ENCODE assay signal across 8 cellular contexts in the genomic region with DNA sequence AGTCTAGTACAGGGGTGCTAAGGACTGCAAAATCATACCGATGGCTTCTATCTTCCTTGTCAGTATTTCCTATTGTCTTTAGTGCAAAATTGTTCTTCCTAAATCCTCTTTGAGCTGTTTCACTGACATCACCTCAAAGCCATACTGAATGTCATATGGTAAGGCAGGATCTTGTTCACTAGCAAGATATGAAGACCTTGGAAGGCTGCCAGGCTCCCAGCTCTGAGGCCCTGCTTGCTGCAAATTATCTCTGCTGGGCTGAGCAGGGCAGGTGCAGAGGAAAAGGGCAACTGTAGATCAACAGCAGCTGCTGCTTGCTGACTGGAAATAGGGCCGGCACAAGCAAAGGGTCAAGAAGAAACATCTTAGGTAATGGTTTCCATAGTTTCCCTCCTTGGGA. TPM values are rescaled to one million over a fixed set of nuclear protein-coding genes. Genes with fewer than 3 reads are reported as not detected.
DNase-seq lines count a peak whose midpoint lies in the region; ATAC-seq, FAIRE-seq and TF ChIP-seq lines count a peak whose summit lies in the region.

No MANE protein-coding gene starts in this region.

- SMC1A ChIA-PET in GM12878 (lab: Charles Lee; ENCODE audit: uncharacterized antibody, unreplicated experiment): interaction anchor here (0.7 to 11.8 kb wide), 9 partner anchors 9 to 58 kb away, joined by 3 to 257 read pairs (median 5); partner anchors contain the start of gene PMAIP1

- TF ChIP-seq RAD21 in GM12878 (IDR thresholded peaks at IDR 0.05; ENCODE audit: insufficient read depth, low read depth, low read length): no peak

- peak overlapping the region; percentile 69 for H2AFZ ChIP-seq in GM12878 (ENCODE audit: control insufficient read depth, low read depth, low read length)

- WGBS in GM12878 (ENCODE audit: insufficient coverage, insufficient replicate concordance, low lambda C conversion rate, missing lambda C conversion rate): 23% methylated on average over 2 of the region's 2 CpGs

- no peaks in the 10 kb centered on the region for H3K27me3 Mint-ChIP-seq in progenitor cell of endocrine pancreas

- H3K4me3 ChIP-seq in GM12878: no peak overlapping the region

- ATAC-seq in HG02759 (IDR thresholded peaks at IDR 0.05; ENCODE audit: unreplicated experiment) (peak; percentile 41), GM12878 (peak; percentile 43), HG02870 (IDR thresholded peaks at IDR 0.05; ENCODE audit: unreplicated experiment) (no peak)

- no peak overlapping the region for H3K4me3 Mint-ChIP-seq in progenitor cell of endocrine pancreas (ENCODE audit: low read depth)

- DNase-seq in GF-D8 (lab: John Stamatoyannopoulos, UW) (peak; percentile 99), NCI-H2171 (lab: John Stamatoyannopoulos, UW) (peak; percentile 97), GM12878 (ENCODE audit: low read depth, low spot score) (no peak), retina (peak; percentile 55), progenitor cell of endocrine pancreas (ENCODE audit: low spot score, unreplicated experiment) (no peak), T-helper 9 cell (no peak)

- H3K79me2 ChIP-seq in GM12878 (ENCODE audit: control insufficient read depth, insufficient read depth, low read length): no peaks in the 10 kb centered on the region

- H3K4me1 ChIP-seq in GM12878 (ENCODE audit: control insufficient read depth, insufficient read depth, low read length): peaks cover 50% of the 10 kb centered on the region

- H4K20me1 ChIP-seq in GM12878 (ENCODE audit: control insufficient read depth, insufficient read depth): no peaks in the 10 kb centered on the region

- peak; percentile 27 for FAIRE-seq in GM12878 (lab: Jason Lieb, UNC)

- TF ChIP-seq CTCF in GM12878 (IDR thresholded peaks at IDR 0.05 in 2 of 3, conservative IDR thresholded peaks at IDR 0.05 in 1 of 3; ENCODE audit: control insufficient read depth in 2 of 3, extremely low read depth in 1 of 3, insufficient read depth in 1 of 3, low read depth in 3 of 3, low read length in 3 of 3) (no peak), progenitor cell of endocrine pancreas (IDR thresholded peaks at IDR 0.05; ENCODE audit: unreplicated experiment) (no peak)

- no TSS peak for BruUV-seq in GM12878 (replicated peaks; lab: Mats Ljungman, UMichigan)

- intact Hi-C loops in GM12878 (cut with micrococcal nuclease; ENCODE audit: unreplicated experiment): no loop called here

- no peaks in the 10 kb centered on the region for H3K9me3 Mint-ChIP-seq in progenitor cell of endocrine pancreas (ENCODE audit: low read depth)

- in situ Hi-C loops in GM12878 (cut with MboI): no loop called here

- no peaks in the 10 kb centered on the region for H3K27me3 ChIP-seq in GM12878 (replicated peaks in 1 of 2; ENCODE audit: control insufficient read depth in 2 of 2, insufficient read depth in 2 of 2, low read length in 1 of 2)

- CTCF ChIA-PET in GM12878 (lab: Yijun Ruan, JAX): interaction anchor here (0.7 to 2.1 kb wide), 4 partner anchors 9 to 116 kb away, joined by 3 to 6 read pairs (median 4); no protein-coding TSS in a partner anchor

- peak overlapping the region; percentile 10; the same call in 1 of the 2 replicates for H3K27ac ChIP-seq in GM12878 (ENCODE audit: control insufficient read depth, insufficient read depth)

- no peak overlapping the region for H3K27ac Mint-ChIP-seq in progenitor cell of endocrine pancreas

- RAD21 ChIA-PET in GM12878 (lab: Charles Lee; ENCODE audit: unreplicated experiment): interaction anchor here (0.9 to 2.0 kb wide), 7 partner anchors 30 to 58 kb away, joined by 3 to 11 read pairs (median 8); partner anchors contain the start of gene PMAIP1

- H3K9ac ChIP-seq in GM12878 (ENCODE audit: control insufficient read depth, insufficient read depth, low read length): no peak overlapping the region

- no peak for TF ChIP-seq POLR2A in GM12878 (IDR thresholded peaks at IDR 0.05; ENCODE audit: low read depth, low read length)

- peak overlapping the region; percentile 50; the same call in 1 of the 2 replicates for H3K4me2 ChIP-seq in GM12878 (ENCODE audit: control insufficient read depth, insufficient read depth)

- no peak for TF ChIP-seq EP300 in GM12878 (IDR thresholded peaks at IDR 0.05; ENCODE audit: borderline replicate concordance in 1 of 2, control insufficient read depth in 1 of 2, low read depth in 2 of 2, low read length in 2 of 2)

- no peaks in the 10 kb centered on the region for H3K36me3 Mint-ChIP-seq in progenitor cell of endocrine pancreas (ENCODE audit: insufficient read depth)

- peaks cover 4% of the 10 kb centered on the region for H3K4me1 Mint-ChIP-seq in progenitor cell of endocrine pancreas (ENCODE audit: low read depth)

- no peaks in the 10 kb centered on the region for H3K9me3 ChIP-seq in GM12878 (replicated peaks; ENCODE audit: control insufficient read depth, insufficient read depth, low read length)

- no peaks in the 10 kb centered on the region for H3K36me3 ChIP-seq in GM12878 (ENCODE audit: control insufficient read depth in 2 of 2, insufficient read depth in 2 of 2, low read length in 1 of 2)

- POLR2A ChIA-PET in GM12878 (lab: Charles Lee): interaction anchor here (0.5 to 2.4 kb wide), 4 partner anchors 30 to 54 kb away, joined by 3 to 9 read pairs (median 4); no protein-coding TSS in a partner anchor

TF ChIP-seq in GM12878, 131 proteins besides CTCF, POLR2A, EP300 and RAD21 (continues in another document):
- TF ChIP-seq TCF12 (IDR thresholded peaks at IDR 0.05; ENCODE audit: low read depth, low read length) (peak; percentile 84), NFXL1 (IDR thresholded peaks at IDR 0.05; ENCODE audit: borderline replicate concordance) (no peak), ETV6 (conservative IDR thresholded peaks at IDR 0.05 in 1 of 2, IDR thresholded peaks at IDR 0.05 in 1 of 2; ENCODE audit: borderline replicate concordance in 1 of 2, low read depth in 1 of 2) (peak in 1 of 2 experiments; percentile 39; a peak in 1 of 4 replicates), CHD1 (IDR thresholded peaks at IDR 0.05; ENCODE audit: low read depth, low read length) (no peak), MXI1 (IDR thresholded peaks at IDR 0.05; ENCODE audit: low read depth, low read length) (no peak), EED (IDR thresholded peaks at IDR 0.05; ENCODE audit: low read depth) (peak; percentile 75), NFYA (IDR thresholded peaks at IDR 0.05; ENCODE audit: borderline replicate concordance, low read depth, low read length) (no peak), PAX8 (IDR thresholded peaks at IDR 0.05) (no peak), ZNF384 (IDR thresholded peaks at IDR 0.05; ENCODE audit: borderline replicate concordance, low read depth, low read length) (no peak), RB1 (IDR thresholded peaks at IDR 0.05; ENCODE audit: borderline replicate concordance) (no peak), BHLHE40 (IDR thresholded peaks at IDR 0.05; ENCODE audit: borderline replicate concordance in 1 of 2, low read depth in 2 of 2, low read length in 1 of 2) (peak in 1 of 2 experiments; percentile 18; a peak in 1 of 4 replicates)
- TF ChIP-seq, protein P1, sequence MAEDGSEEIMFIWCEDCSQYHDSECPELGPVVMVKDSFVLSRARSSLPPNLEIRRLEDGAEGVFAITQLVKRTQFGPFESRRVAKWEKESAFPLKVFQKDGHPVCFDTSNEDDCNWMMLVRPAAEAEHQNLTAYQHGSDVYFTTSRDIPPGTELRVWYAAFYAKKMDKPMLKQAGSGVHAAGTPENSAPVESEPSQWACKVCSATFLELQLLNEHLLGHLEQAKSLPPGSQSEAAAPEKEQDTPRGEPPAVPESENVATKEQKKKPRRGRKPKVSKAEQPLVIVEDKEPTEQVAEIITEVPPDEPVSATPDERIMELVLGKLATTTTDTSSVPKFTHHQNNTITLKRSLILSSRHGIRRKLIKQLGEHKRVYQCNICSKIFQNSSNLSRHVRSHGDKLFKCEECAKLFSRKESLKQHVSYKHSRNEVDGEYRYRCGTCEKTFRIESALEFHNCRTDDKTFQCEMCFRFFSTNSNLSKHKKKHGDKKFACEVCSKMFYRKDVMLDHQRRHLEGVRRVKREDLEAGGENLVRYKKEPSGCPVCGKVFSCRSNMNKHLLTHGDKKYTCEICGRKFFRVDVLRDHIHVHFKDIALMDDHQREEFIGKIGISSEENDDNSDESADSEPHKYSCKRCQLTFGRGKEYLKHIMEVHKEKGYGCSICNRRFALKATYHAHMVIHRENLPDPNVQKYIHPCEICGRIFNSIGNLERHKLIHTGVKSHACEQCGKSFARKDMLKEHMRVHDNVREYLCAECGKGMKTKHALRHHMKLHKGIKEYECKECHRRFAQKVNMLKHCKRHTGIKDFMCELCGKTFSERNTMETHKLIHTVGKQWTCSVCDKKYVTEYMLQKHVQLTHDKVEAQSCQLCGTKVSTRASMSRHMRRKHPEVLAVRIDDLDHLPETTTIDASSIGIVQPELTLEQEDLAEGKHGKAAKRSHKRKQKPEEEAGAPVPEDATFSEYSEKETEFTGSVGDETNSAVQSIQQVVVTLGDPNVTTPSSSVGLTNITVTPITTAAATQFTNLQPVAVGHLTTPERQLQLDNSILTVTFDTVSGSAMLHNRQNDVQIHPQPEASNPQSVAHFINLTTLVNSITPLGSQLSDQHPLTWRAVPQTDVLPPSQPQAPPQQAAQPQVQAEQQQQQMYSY (CRISPR knock-in tag; IDR thresholded peaks at IDR 0.05): no peak

RNA-seq across cellular contexts. Expression of gene PMAIP1, which starts 58.2 kb away (rescaled TPM):
- total RNA-seq in GM12878 (2013; cell fraction: nucleolus; rRNA removed): 49.7 and 58.0 TPM in 2 replicates
- total RNA-seq in GM12878 (2014; rRNA removed): 88.2 and 113 TPM in 2 replicates
- 108 and 109 TPM in 2 replicates for total RNA-seq in GM12878 (2014; rRNA removed; fragmentation: Illumina TruSeq; extraction: Trizol)
- total RNA-seq in GM12878 (2021): 101 and 105 TPM in 2 replicates
- polyA plus RNA-seq in GM12878 (2011; ENCODE audit: low read depth): 40.1 TPM
- polyA plus RNA-seq in GM12878 (2011; rRNA removed): 161 and 266 TPM in 2 replicates
- polyA plus RNA-seq in GM12878 (2011; cell fraction: cytosol; rRNA removed): 68.2 and 86.5 TPM in 2 replicates
- 65.1 and 71.2 TPM in 2 replicates for polyA plus RNA-seq in GM12878 (2011; cell fraction: nucleus; rRNA removed)
- polyA plus RNA-seq in GM12878 (2012): 81.9 and 103 TPM in 2 replicates
- 94.9 and 142 TPM in 2 replicates for polyA plus RNA-seq in GM12878 (2014; fragmentation: Illumina TruSeq; extraction: Trizol)
- polyA plus RNA-seq in GM12878 (2014; fragmentation: Nextera tagmentation; extraction: Ambion mirVana): 100 to 1,000 TPM in 1 of 2 experiments, 10 to 100 TPM in 1; 74.0 to 119 TPM
- 91.5 and 116 TPM in 2 replicates for polyA plus RNA-seq in GM12878 (2014; rRNA removed)
- 100 to 1,000 TPM; 209 to 219 TPM for polyA plus RNA-seq in GM12878 (2016; fragmentation: Nextera tagmentation; extraction: Ambion mirVana)
- polyA minus RNA-seq in GM12878 (2011; rRNA and poly(A)+ RNA removed): 52.1 and 54.0 TPM in 2 replicates
- polyA minus RNA-seq in GM12878 (2011; cell fraction: cytosol; rRNA and poly(A)+ RNA removed): 37.8 and 44.2 TPM in 2 replicates
- 67.6 and 93.7 TPM in 2 replicates for polyA minus RNA-seq in GM12878 (2011; cell fraction: nucleus; rRNA and poly(A)+ RNA removed)
- total RNA-seq in progenitor cell of endocrine pancreas: 4.6 and 4.9 TPM in 2 replicates

Comparison
In these comparisons a context has a peak if more than half of its experiments do, and no peak if none do; other contexts are left out.
1. DNase-seq: peak in GF-D8 (single experiment), NCI-H2171 (single experiment) and retina (single experiment); none in GM12878 (single experiment), progenitor cell of endocrine pancreas (single experiment) and T-helper 9 cell (single experiment).